9 cellular contexts compared by ENCODE assay signal in the genomic region with DNA sequence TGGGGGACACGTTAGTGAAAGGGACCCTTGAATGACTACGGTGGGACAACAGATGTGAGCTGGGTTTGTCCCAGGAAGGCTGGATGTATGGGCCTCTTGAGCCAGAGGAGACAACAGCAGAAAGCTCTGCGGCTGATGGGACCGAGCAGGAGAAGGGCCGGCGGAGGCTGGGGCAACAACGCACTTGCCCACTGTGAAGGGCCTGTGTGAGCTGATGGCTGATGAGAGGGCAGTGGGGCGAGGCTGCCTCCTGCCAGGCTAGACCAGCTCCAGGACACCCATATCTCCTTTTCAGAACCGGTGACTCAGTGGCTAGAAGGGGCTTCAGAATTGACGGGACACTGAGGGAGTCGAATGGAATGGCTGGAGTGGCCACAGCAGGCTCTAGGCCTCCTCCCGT.
DNase-seq lines count a peak whose midpoint lies in the region; ATAC-seq and TF ChIP-seq lines count a peak whose summit lies in the region.
"Had no signal": no experiment of that assay in that cellular context is flagged by ENCODE, and none has a peak within 500 bp of the region (broad histone marks: within the 10 kb centered on the region; RNA-seq: fewer than 3 reads in every experiment).

No MANE protein-coding gene starts in this region.

- in situ Hi-C loops in KBM-7 (cut with MboI; ENCODE audit: low pct_unique_long_range_greater_than_20kb, low sequenced_read_pairs), result no loop called here

- H3K9me3 ChIP-seq in cardiac muscle cell (ENCODE audit: low read depth), result no peaks in the 10 kb centered on the region
- H3K9me3 ChIP-seq in ascending aorta, result no peaks in the 10 kb centered on the region
- no peaks in the 10 kb centered on the region for H3K9me3 ChIP-seq in muscle layer of duodenum (ENCODE audit: control insufficient read depth in 1 of 2, low read length in 2 of 2)
- H3K9me3 ChIP-seq in uterus, result no peaks in the 10 kb centered on the region

- H3K27me3 ChIP-seq in cardiac muscle cell (no peaks in the 10 kb centered on the region), ascending aorta (no peaks in the 10 kb centered on the region), muscle layer of duodenum (ENCODE audit: low read depth, low read length) (no peaks in the 10 kb centered on the region), uterus (no peaks in the 10 kb centered on the region)

- no peak for TF ChIP-seq POLR2A in uterus (IDR thresholded peaks at IDR 0.05)

- H3K4me3 ChIP-seq in cardiac muscle cell (no peak overlapping the region), ascending aorta (no peak overlapping the region), muscle layer of duodenum (ENCODE audit: low read depth in 1 of 2, low read length in 2 of 2) (no peak overlapping the region), uterus (no peak overlapping the region)

- H3K27ac ChIP-seq in cardiac muscle cell (peak overlapping the region; percentile 50), ascending aorta (peak overlapping the region; percentile 70 to 78), muscle layer of duodenum (ENCODE audit: low read length) (peak overlapping the region; percentile 39), uterus (peak overlapping the region; percentile 79 to 85)

- H3K4me1 ChIP-seq in cardiac muscle cell (ENCODE audit: low read depth) (peaks cover 70% of the 10 kb centered on the region), ascending aorta (peaks cover 37 to 66% of the 10 kb centered on the region in 2 donors), muscle layer of duodenum (ENCODE audit: control insufficient read depth in 1 of 2, insufficient read depth in 2 of 2, low read length in 2 of 2) (peaks cover 44 to 86% of the 10 kb centered on the region in 2 donors), uterus (peaks cover 22 to 53% of the 10 kb centered on the region in 2 donors)

- H3K36me3 ChIP-seq in cardiac muscle cell (no peaks in the 10 kb centered on the region), ascending aorta (no peaks in the 10 kb centered on the region), muscle layer of duodenum (ENCODE audit: control insufficient read depth in 1 of 2, insufficient read depth in 2 of 2, low read length in 2 of 2) (no peaks in the 10 kb centered on the region), uterus (no peaks in the 10 kb centered on the region)

- ATAC-seq in Right ventricle myocardium inferior, result no peak

- DNase-seq in cardiac muscle cell (ENCODE audit: low read depth in 1 of 2, low spot score in 1 of 2) (no peak), Right ventricle myocardium inferior (ENCODE audit: missing footprints) (no peak), ascending aorta (ENCODE audit: low spot score in 2 of 2) (no peak), uterus (no peak), DMS79 treated with DMSO at 0.1 percent for 48 hours (lab: John Stamatoyannopoulos, UW) (no peak), KBM-7 (no peak), cortex of kidney (lab: John Stamatoyannopoulos, UW) (no peak)
- DNase-seq: NCI-H1105 treated with DMSO at 0.1 percent for 48 hours had no signal

- TF ChIP-seq CTCF in cardiac muscle cell (IDR thresholded peaks at IDR 0.05; ENCODE audit: low read depth, low read length) (no peak), ascending aorta (IDR thresholded peaks at IDR 0.05) (no peak), uterus (IDR thresholded peaks at IDR 0.05) (no peak)

- intact Hi-C loops in Right ventricle myocardium inferior (cut with DNase I), result no loop called here
- intact Hi-C loops in ascending aorta (cut with DNase I), result no loop called here
- intact Hi-C loops in uterus (cut with DNase I; ENCODE audit: low total_unique reads), result no loop called here
